In the genomic region with DNA sequence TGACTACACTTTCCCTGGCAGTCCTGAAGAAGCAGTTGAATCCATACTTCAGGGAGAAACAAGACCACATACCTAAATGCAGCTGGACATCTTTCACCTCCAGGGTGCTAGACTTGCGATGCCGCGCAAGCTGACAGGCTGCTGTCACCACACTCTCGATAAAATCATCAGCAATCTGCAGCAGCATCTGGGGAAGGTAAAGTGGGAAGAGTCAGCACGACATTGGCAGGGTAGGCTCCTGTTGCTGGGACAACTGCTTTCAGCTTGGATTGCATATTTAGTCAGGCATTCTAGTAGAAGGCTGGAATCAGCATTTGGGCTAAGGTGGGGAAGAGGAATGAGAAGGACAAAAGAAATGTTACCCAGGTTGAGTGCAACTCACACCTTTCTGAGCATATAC, we compare ENCODE assay signal across 10 cellular contexts. TPM values are rescaled to one million over a fixed set of nuclear protein-coding genes. Genes with fewer than 3 reads are reported as not detected.
"Had no signal": no experiment of that assay in that cellular context is flagged by ENCODE, and none has a peak within 500 bp of the region (broad histone marks: within the 10 kb centered on the region; RNA-seq: fewer than 3 reads in every experiment).

No MANE protein-coding gene starts in this region.

- FAIRE-seq: H54 had no signal

- H3K9me3 Mint-ChIP-seq: H9, HFFc6 had no signal

- H3K27ac Mint-ChIP-seq: H9, HFFc6 had no signal

- H3K4me3 ChIP-seq: GM23248 had no signal

- H3K27ac ChIP-seq: GM23248, HL-60 had no signal

- H3K4me1 Mint-ChIP-seq: H9 had no signal

- H2AFZ ChIP-seq: GM23248 had no signal

- H3K4me3 Mint-ChIP-seq: H9, HFFc6 had no signal

- ATAC-seq: HCT116 had no signal

- DNase-seq: GM23248, GOT3, H9, HFFc6, IMR-90, KBM-7 had no signal

- H3K9ac ChIP-seq: GM23248 had no signal

RNA-seq across cellular contexts. Expression of gene RAB42, which starts 21.1 kb away (rescaled TPM):
- total RNA-seq: HT1080 had no signal

RNA-seq across cellular contexts. Expression of gene RNU11, which starts 35.2 kb away (rescaled TPM):
- total RNA-seq: GM23248, H9, HFFc6, HT1080, IMR-90 had no signal
- polyA plus RNA-seq: GM23248, IMR-90 had no signal
